Comparison of ENCODE assay signal across 8 cellular contexts in genomic region chr11:45982656-45983470, GRCh38.
DNase-seq lines count a peak whose midpoint lies in the region; ATAC-seq and TF ChIP-seq lines count a peak whose summit lies in the region.

No MANE protein-coding gene starts in this region.

- peaks cover 6% of the 10 kb centered on the region for H3K36me3 Mint-ChIP-seq in stimulated activated naive CD8-positive, alpha-beta T cell treated with anti-CD3 and anti-CD28 coated beads, Interleukin-15, Interleukin-2, amounts not matched to agents 100 ng/mL and 50 ng/mL, for 24 hours (ENCODE audit: low read depth)

- H3K4me3 Mint-ChIP-seq in stimulated activated naive CD8-positive, alpha-beta T cell treated with anti-CD3 and anti-CD28 coated beads, Interleukin-15, Interleukin-2, amounts not matched to agents 100 ng/mL and 50 ng/mL, for 24 hours: no peak overlapping the region

- peaks cover 10% of the 10 kb centered on the region for H3K36me3 ChIP-seq in HUES6 (ENCODE audit: control insufficient read depth, insufficient read depth, low read length)

- ATAC-seq in HG03571 (IDR thresholded peaks at IDR 0.05; ENCODE audit: unreplicated experiment) (no peak), GM19395 (IDR thresholded peaks at IDR 0.05; ENCODE audit: unreplicated experiment) (no peak), HG03095 (IDR thresholded peaks at IDR 0.05; ENCODE audit: unreplicated experiment) (no peak)

- no peaks in the 10 kb centered on the region for H3K9me3 ChIP-seq in HUES6 (ENCODE audit: control insufficient read depth, insufficient read depth, low read depth, low read length)

- H3K27ac ChIP-seq in HUES6 (ENCODE audit: low read depth, low read length): peak overlapping the region; percentile 54

- peak overlapping the region; percentile 14 for H3K27ac Mint-ChIP-seq in stimulated activated naive CD8-positive, alpha-beta T cell treated with anti-CD3 and anti-CD28 coated beads, Interleukin-15, Interleukin-2, amounts not matched to agents 100 ng/mL and 50 ng/mL, for 24 hours

- H3K4me3 ChIP-seq in AG10803 (ENCODE audit: low read length) (no peak overlapping the region), HUES6 (ENCODE audit: low read depth, low read length) (peak overlapping the region; percentile 8)

- H3K9me3 Mint-ChIP-seq in stimulated activated naive CD8-positive, alpha-beta T cell treated with anti-CD3 and anti-CD28 coated beads, Interleukin-15, Interleukin-2, amounts not matched to agents 100 ng/mL and 50 ng/mL, for 24 hours: no peaks in the 10 kb centered on the region

- DNase-seq in AG10803 (ENCODE audit: low read depth) (peak; percentile 74), amniotic stem cell (lab: John Stamatoyannopoulos, UW) (peak; percentile 57), iris pigment epithelial cell (ENCODE audit: low read depth) (peak; percentile 85)

- H3K27me3 Mint-ChIP-seq in stimulated activated naive CD8-positive, alpha-beta T cell treated with anti-CD3 and anti-CD28 coated beads, Interleukin-15, Interleukin-2, amounts not matched to agents 100 ng/mL and 50 ng/mL, for 24 hours: no peaks in the 10 kb centered on the region

- H3K27me3 ChIP-seq in HUES6 (ENCODE audit: control insufficient read depth, insufficient read depth, low read length): no peaks in the 10 kb centered on the region

- H3K4me1 Mint-ChIP-seq in stimulated activated naive CD8-positive, alpha-beta T cell treated with anti-CD3 and anti-CD28 coated beads, Interleukin-15, Interleukin-2, amounts not matched to agents 100 ng/mL and 50 ng/mL, for 24 hours (ENCODE audit: low read depth): peaks cover 32% of the 10 kb centered on the region

- H3K9ac ChIP-seq in HUES6 (ENCODE audit: low read length): peak overlapping the region; percentile 60

- H3K4me1 ChIP-seq in HUES6 (ENCODE audit: control insufficient read depth, insufficient read depth, low read length): peaks cover 22% of the 10 kb centered on the region

- TF ChIP-seq CTCF in AG10803 (conservative IDR thresholded peaks at IDR 0.05; ENCODE audit: low read length): no peak
